Comparison of ENCODE assay signal across 23 cellular contexts in genomic region chr17:79135011-79135410, GRCh38.
"Had no signal": no experiment of that assay in that cellular context is flagged by ENCODE, and none has a peak within 500 bp of the region (broad histone marks: within the 10 kb centered on the region; RNA-seq: fewer than 3 reads in every experiment).

No MANE protein-coding gene starts in this region.

- H3K4me3 ChIP-seq: colonic mucosa, esophagus squamous epithelium, gastrocnemius medialis, heart right ventricle, left lung, lower lobe of right lung, mucosa of descending colon had no signal

- H3K36me3 Mint-ChIP-seq: mesothelial cell of epicardium, naive B cell had no signal

- H3K27me3 ChIP-seq: colonic mucosa had no signal

- H3K4me3 Mint-ChIP-seq: dendritic cell treated with granulocyte-macrophage colony-stimulating factor and Interleukin-4, amounts not matched to agents 40 ng/mL and 50 ng/mL, for 4 days; effector memory CD8-positive, alpha-beta T cell; endodermal cell; mesothelial cell of epicardium; naive B cell had no signal

- H3K27ac Mint-ChIP-seq: dendritic cell treated with granulocyte-macrophage colony-stimulating factor and Interleukin-4, amounts not matched to agents 40 ng/mL and 50 ng/mL, for 4 days; effector memory CD8-positive, alpha-beta T cell; endodermal cell; mesothelial cell of epicardium; naive B cell had no signal

- H3K4me1 ChIP-seq: colonic mucosa, gastrocnemius medialis, left lung, lower lobe of right lung had no signal

- H3K27ac ChIP-seq: colonic mucosa, epithelial cell of prostate, esophagus squamous epithelium, gastrocnemius medialis, heart right ventricle, left lung, lower lobe of right lung had no signal

- H3K9me3 ChIP-seq: colonic mucosa, esophagus squamous epithelium, gastrocnemius medialis, heart right ventricle, left lung, lower lobe of right lung, mucosa of descending colon had no signal

- H3K4me1 Mint-ChIP-seq: endodermal cell, mesothelial cell of epicardium, naive B cell had no signal

- H3K36me3 ChIP-seq: colonic mucosa, esophagus squamous epithelium, gastrocnemius medialis, heart right ventricle, left lung, lower lobe of right lung had no signal

- DNase-seq: colonic mucosa; cortex of kidney; effector CD8-positive, alpha-beta T cell; effector memory CD8-positive, alpha-beta T cell; endodermal cell; erythroblast; esophagus squamous epithelium; foreskin fibroblast; foreskin melanocyte; gastrocnemius medialis; glutamatergic neuron; heart right ventricle; hippocampal formation; left cardiac atrium; left lung; left ventricle myocardium superior; lower lobe of right lung; mesenchymal stem cell; mucosa of descending colon; naive B cell had no signal

- H3K9me3 Mint-ChIP-seq: endodermal cell, mesothelial cell of epicardium had no signal
